ENCODE assay signal across 19 cellular contexts in the genomic region with DNA sequence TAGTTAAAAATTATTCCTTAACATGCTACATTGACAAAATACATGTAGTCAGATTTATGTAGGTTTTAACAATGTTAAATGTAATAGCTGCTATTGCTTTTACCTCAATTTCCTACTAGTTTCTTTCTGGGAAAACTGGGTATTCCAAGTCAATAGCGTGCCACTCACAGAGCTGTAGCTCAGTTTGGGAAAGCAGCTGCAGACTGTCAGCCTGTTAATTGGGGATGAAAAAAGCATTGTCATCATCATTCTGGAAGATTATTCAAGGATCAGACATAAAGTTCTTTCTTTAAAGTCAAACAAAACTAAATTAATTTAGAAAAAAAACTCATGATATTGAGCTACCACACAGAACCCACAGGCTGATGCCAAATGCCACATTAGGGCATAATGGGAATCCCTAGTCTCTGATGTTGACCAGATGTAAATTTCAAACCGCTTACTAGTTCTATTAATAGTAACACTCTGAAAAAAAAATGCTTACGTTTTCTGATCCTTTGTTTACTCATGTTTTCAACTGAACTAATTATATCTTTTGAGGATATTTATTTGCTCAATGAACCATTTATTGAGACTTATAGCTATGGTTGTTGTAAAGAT. TPM values are rescaled to one million over a fixed set of nuclear protein-coding genes. Genes with fewer than 3 reads are reported as not detected.
DNase-seq lines count a peak whose midpoint lies in the region; ATAC-seq, FAIRE-seq and TF ChIP-seq lines count a peak whose summit lies in the region.
"Had no signal": no experiment of that assay in that cellular context is flagged by ENCODE, and none has a peak within 500 bp of the region (broad histone marks: within the 10 kb centered on the region; RNA-seq: fewer than 3 reads in every experiment).

No MANE protein-coding gene starts in this region.

- H3K4me2 ChIP-seq in KMS-11 = peak overlapping the region; percentile 26

- peak overlapping the region; percentile 9; the same call in 1 of the 2 replicates for H3K27ac ChIP-seq in KMS-11
- H3K27ac ChIP-seq in gastroesophageal sphincter = peak overlapping the region in 2 of 4 donors; percentile 6 to 31
- H3K27ac ChIP-seq: Peyer's patch had no signal

- TF ChIP-seq EP300 in gastroesophageal sphincter (IDR thresholded peaks at IDR 0.05) = no peak

- H3K4me1 ChIP-seq in KMS-11 (ENCODE audit: low read depth, poor library complexity, severe bottlenecking) (peaks cover 25% of the 10 kb centered on the region), gastroesophageal sphincter (peaks cover 0 to 15% (median 0%) of the 10 kb centered on the region in 3 donors)

- 23 to 26% methylated on average over 2 to 3 of the region's 3 CpGs for WGBS in gastroesophageal sphincter (ENCODE audit: low coverage in 1 of 2), 2 donors

- peak overlapping the region; percentile 16; the same call in 1 of the 2 replicates for H2AFZ ChIP-seq in KMS-11 (ENCODE audit: low read depth)

- H3K4me3 ChIP-seq in KMS-11 (IDR thresholded peaks at IDR 0.05; ENCODE audit: insufficient read depth, low read depth, low read length) = no peak overlapping the region
- H3K4me3 ChIP-seq in gastroesophageal sphincter = no peak overlapping the region
- H3K4me3 ChIP-seq: Peyer's patch had no signal

- TF ChIP-seq POLR2A in GM18505 (IDR thresholded peaks at IDR 0.05; ENCODE audit: borderline replicate concordance, extremely low read depth, insufficient read depth, insufficient read length) (no peak), gastroesophageal sphincter (IDR thresholded peaks at IDR 0.05) (no peak)

- TF ChIP-seq CTCF in KMS-11 (conservative IDR thresholded peaks at IDR 0.05; ENCODE audit: low read depth, low read length) (no peak), gastroesophageal sphincter (IDR thresholded peaks at IDR 0.05) (no peak)

- no peaks in the 10 kb centered on the region for H3K79me2 ChIP-seq in KMS-11 (ENCODE audit: insufficient read depth, low read depth)

- ATAC-seq in GM18505 (IDR thresholded peaks at IDR 0.05; ENCODE audit: unreplicated experiment) (no peak), gastroesophageal sphincter (no peak), GM21786 (IDR thresholded peaks at IDR 0.05; ENCODE audit: unreplicated experiment) (no peak)

- peak; percentile 96 for FAIRE-seq in islet of Langerhans (lab: Jason Lieb, UNC)
- FAIRE-seq: D721Med had no signal

- H3K36me3 ChIP-seq in KMS-11 (ENCODE audit: insufficient read depth) (no peaks in the 10 kb centered on the region), gastroesophageal sphincter (no peaks in the 10 kb centered on the region)
- H3K36me3 ChIP-seq: Peyer's patch had no signal

- H3K27me3 ChIP-seq in KMS-11 (ENCODE audit: insufficient read depth, low read depth) (no peaks in the 10 kb centered on the region), gastroesophageal sphincter (no peaks in the 10 kb centered on the region)
- H3K27me3 ChIP-seq: Peyer's patch had no signal

- peaks cover 0 to 4% (median 0%) of the 10 kb centered on the region in 3 donors for H3K9me3 ChIP-seq in gastroesophageal sphincter
- H3K9me3 ChIP-seq: Peyer's patch had no signal

- no peaks in the 10 kb centered on the region for H4K20me1 ChIP-seq in KMS-11 (ENCODE audit: insufficient read depth)

- no peak overlapping the region for H3K9ac ChIP-seq in KMS-11

- DNase-seq in NCI-H2029 (lab: John Stamatoyannopoulos, UW) (peak; percentile 17), SHP77 treated with DMSO at 0.1 percent for 48 hours (lab: John Stamatoyannopoulos, UW) (peak; percentile 80), kidney tubule cell (ENCODE audit: low spot score) (no peak)
- DNase-seq: CD4-positive, alpha-beta T cell; GF-D8; H7; KG1; NCI-H1930; NCI-H345; NCI-H526 treated with DMSO at 0.1 percent for 48 hours; Peyer's patch had no signal

RNA-seq across cellular contexts. Expression of a gene that starts 19.6 kb away (rescaled TPM):
- under 1 TPM in 3 of 4 donors, not detected in 1; 0.27 to 0.77 (median 0.64) TPM for total RNA-seq in gastroesophageal sphincter
- total RNA-seq: B cell; CD4-positive, alpha-beta T cell; MCF 10A had no signal
